21 cellular contexts compared by ENCODE assay signal in the genomic region with DNA sequence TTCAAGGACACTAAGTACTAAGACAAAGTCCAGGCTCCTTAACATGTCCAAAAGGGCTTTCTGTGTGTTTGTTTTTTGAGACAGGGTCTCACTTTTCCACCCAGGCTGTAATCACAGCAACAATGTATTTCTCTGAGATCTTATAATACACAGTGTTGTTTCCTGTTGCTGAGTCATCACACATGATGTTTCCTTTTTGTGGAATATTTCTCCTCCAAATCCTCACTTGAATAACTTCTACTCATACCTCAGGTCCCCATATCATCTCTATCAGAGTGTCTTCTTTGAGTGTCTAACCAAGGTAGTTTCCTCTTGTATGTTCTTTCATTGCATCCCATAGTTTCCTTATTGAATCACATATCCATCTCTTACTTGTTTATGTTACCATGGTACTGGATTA.
A peak's percentile ranks its signal among the peaks of the same experiment; 100 is the strongest.
DNase-seq lines count a peak whose midpoint lies in the region; ATAC-seq and TF ChIP-seq lines count a peak whose summit lies in the region.
"Had no signal": no experiment of that assay in that cellular context is flagged by ENCODE, and none has a peak within 500 bp of the region (broad histone marks: within the 10 kb centered on the region; RNA-seq: fewer than 3 reads in every experiment).

No MANE protein-coding gene starts in this region.

- no peaks in the 10 kb centered on the region for H3K36me3 ChIP-seq in RWPE2 (ENCODE audit: low read depth)
- H3K36me3 ChIP-seq: spleen had no signal

- ATAC-seq in RWPE2 (ENCODE audit: low read depth) = no peak; the same call in 2 of the 3 replicates
- ATAC-seq in GM18858 (IDR thresholded peaks at IDR 0.05; ENCODE audit: unreplicated experiment) = no peak
- no peak for ATAC-seq in GM18867 (IDR thresholded peaks at IDR 0.05; ENCODE audit: unreplicated experiment)
- ATAC-seq: activated naive CD8-positive, alpha-beta T cell treated with anti-CD3 and anti-CD28 coated beads, Interleukin-2, amount 50 U/mL, for 24 hours; GM12878; WTC11 had no signal

- no peaks in the 10 kb centered on the region for H3K9me3 ChIP-seq in RWPE2 (ENCODE audit: severe bottlenecking)

- peaks cover 34% of the 10 kb centered on the region for H3K4me1 ChIP-seq in RWPE2 (ENCODE audit: insufficient read depth, poor library complexity, severe bottlenecking)
- H3K4me1 ChIP-seq: spleen had no signal

- H3K27ac ChIP-seq in RWPE2 (ENCODE audit: poor library complexity, severe bottlenecking) (peak overlapping the region; percentile 91), epithelial cell of prostate (peak overlapping the region; percentile 96)
- H3K27ac ChIP-seq: spleen had no signal

- no peak overlapping the region for H3K4me3 ChIP-seq in RWPE2 (ENCODE audit: severe bottlenecking)
- H3K4me3 ChIP-seq: GM12878, spleen had no signal

- H3K27me3 ChIP-seq in RWPE2 (ENCODE audit: insufficient read depth, poor library complexity, severe bottlenecking) = no peaks in the 10 kb centered on the region
- H3K27me3 ChIP-seq: spleen had no signal

- DNase-seq in H4 (ENCODE audit: low spot score) (peak; percentile 14), RWPE2 (ENCODE audit: low spot score) (no peak), epithelial cell of prostate (ENCODE audit: low read depth, low spot score) (no peak), pulmonary artery endothelial cell (ENCODE audit: low read depth, low spot score) (peak; percentile 3), NCI-H128 (lab: John Stamatoyannopoulos, UW; ENCODE audit: unreplicated experiment) (no peak), NCI-H2081 (lab: John Stamatoyannopoulos, UW) (no peak)
- DNase-seq: activated CD4-positive, alpha-beta memory T cell treated with anti-CD3 and anti-CD28 coated beads for 36 hours; activated gamma-delta T cell; activated naive CD8-positive, alpha-beta T cell treated with anti-CD3 and anti-CD28 coated beads, Interleukin-2, amount 50 U/mL, for 24 hours; CD4-positive, alpha-beta memory T cell; DMS79; HFFc6; NCI-H1105; NCI-H2107; spleen; stimulated activated CD4-positive, alpha-beta T cell treated with anti-CD3 and anti-CD28 coated beads, Interleukin-4, amount 100 ng/mL, for 1 hour; stimulated activated naive CD4-positive, alpha-beta T cell had no signal

- no peak for TF ChIP-seq CTCF in RWPE2 (IDR thresholded peaks at IDR 0.05; ENCODE audit: poor library complexity, severe bottlenecking)

Comparison
In these comparisons a context has a peak if more than half of its experiments do, and no peak if none do; other contexts are left out.
1. DNase-seq: peak in H4 (single experiment) and pulmonary artery endothelial cell (single experiment); none in RWPE2 (single experiment), epithelial cell of prostate (single experiment), NCI-H128 (single experiment) and NCI-H2081 (0 of 2).